8 cellular contexts compared by ENCODE assay signal in the genomic region with DNA sequence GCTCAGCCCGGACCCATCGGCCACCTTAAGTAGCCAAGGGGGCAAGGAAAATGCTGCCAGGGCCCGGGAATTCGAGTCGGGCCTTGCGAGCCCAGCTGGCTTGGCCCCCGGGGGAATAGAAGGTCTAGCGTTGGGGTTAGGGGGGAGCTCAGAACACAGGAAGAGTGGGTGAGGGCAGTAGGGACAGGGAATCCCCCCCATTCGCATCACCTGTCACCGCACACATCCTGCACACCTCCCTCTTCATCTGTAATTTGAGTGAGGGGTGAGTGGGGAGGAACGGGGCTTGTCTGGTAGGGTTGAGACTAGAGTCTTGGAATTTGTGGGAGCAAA. TPM values are rescaled to one million over a fixed set of nuclear protein-coding genes. Genes with fewer than 3 reads are reported as not detected.
DNase-seq lines count a peak whose midpoint lies in the region; ATAC-seq and TF ChIP-seq lines count a peak whose summit lies in the region.

No MANE protein-coding gene starts in this region.

- no peak for TF ChIP-seq CTCF in DOHH2 (IDR thresholded peaks at IDR 0.05; ENCODE audit: low read depth, low read length, poor library complexity, severe bottlenecking)

- H3K4me3 ChIP-seq in DOHH2 (ENCODE audit: low read length): peak overlapping the region; percentile 71
- peak overlapping the region; percentile 31 for H3K4me3 ChIP-seq in Jurkat, Clone E6-1 (ENCODE audit: low read length)
- peak overlapping the region; percentile 70 for H3K4me3 ChIP-seq in ectodermal cell (ENCODE audit: insufficient read depth, low read depth, low read length)
- H3K4me3 ChIP-seq in neuron (ENCODE audit: low read length): peak overlapping the region; percentile 73

- no peaks in the 10 kb centered on the region for H3K79me2 ChIP-seq in DOHH2 (ENCODE audit: control insufficient read depth, low read length)

- H3K27me3 ChIP-seq in DOHH2 (ENCODE audit: control insufficient read depth, low read length): peaks cover 55% of the 10 kb centered on the region
- H3K27me3 ChIP-seq in ectodermal cell (ENCODE audit: control insufficient read depth, insufficient read depth, low read length, poor library complexity, severe bottlenecking): peaks cover 41% of the 10 kb centered on the region
- no peaks in the 10 kb centered on the region for H3K27me3 ChIP-seq in neuron (ENCODE audit: insufficient read depth, low read length)

- H3K27ac ChIP-seq in DOHH2 (ENCODE audit: low read depth, low read length) (no peak overlapping the region), ectodermal cell (ENCODE audit: insufficient read depth, low read depth, low read length, poor library complexity, severe bottlenecking) (no peak overlapping the region)

- peak overlapping the region; percentile 88 for H2AFZ ChIP-seq in neuron (ENCODE audit: low read depth, low read length)

- no peaks in the 10 kb centered on the region for H3K9me3 ChIP-seq in DOHH2 (ENCODE audit: control insufficient read depth, insufficient read depth, low read length)
- H3K9me3 ChIP-seq in ectodermal cell (ENCODE audit: control insufficient read depth, low read length): no peaks in the 10 kb centered on the region
- H3K9me3 ChIP-seq in neuron (ENCODE audit: low read length): no peaks in the 10 kb centered on the region

- H3K4me1 ChIP-seq in DOHH2 (ENCODE audit: control insufficient read depth, low read length): peaks cover 16% of the 10 kb centered on the region
- peaks cover 26% of the 10 kb centered on the region for H3K4me1 ChIP-seq in ectodermal cell (ENCODE audit: control insufficient read depth, insufficient read depth, low read length)
- H3K4me1 ChIP-seq in neuron (ENCODE audit: insufficient read depth, low read length): peaks cover 55% of the 10 kb centered on the region

- no peak for DNase-seq in Jurkat, Clone E6-1 (ENCODE audit: low read depth, low spot score)
- no peak for DNase-seq in NCI-H2029 treated with DMSO at 0.1 percent for 48 hours (lab: John Stamatoyannopoulos, UW)

- WGBS in ectodermal cell, 2 experiments: 0 to 2% methylated on average over 9 of the region's 11 CpGs

- no peaks in the 10 kb centered on the region for H3K9me2 ChIP-seq in DOHH2 (replicated peaks; ENCODE audit: control insufficient read depth, low read length)

- H3K36me3 ChIP-seq in DOHH2 (ENCODE audit: control insufficient read depth, low read length): no peaks in the 10 kb centered on the region
- H3K36me3 ChIP-seq in ectodermal cell (ENCODE audit: control insufficient read depth, insufficient read depth, low read length): no peaks in the 10 kb centered on the region
- no peaks in the 10 kb centered on the region for H3K36me3 ChIP-seq in neuron (ENCODE audit: insufficient read depth, low read length)

- no peaks in the 10 kb centered on the region for H4K20me1 ChIP-seq in DOHH2 (ENCODE audit: control insufficient read depth, insufficient read depth, low read depth, low read length)

- 0 out of 2 replicates have a peak, but pooled peaks cover 2% of the 10 kb centered on the region for H3F3A ChIP-seq in DOHH2 (ENCODE audit: control insufficient read depth, insufficient read depth)

- ATAC-seq in HG02623 (IDR thresholded peaks at IDR 0.05; ENCODE audit: unreplicated experiment): no peak
- ATAC-seq in HG02970 (IDR thresholded peaks at IDR 0.05; ENCODE audit: low FRiP score, unreplicated experiment): no peak
- ATAC-seq in HG03108 (IDR thresholded peaks at IDR 0.05; ENCODE audit: unreplicated experiment): no peak

- H3K4me2 ChIP-seq in DOHH2 (ENCODE audit: low read length): peak overlapping the region; percentile 73

RNA-seq across cellular contexts. Expression of a gene that starts 0.4 kb away (rescaled TPM):
- polyA plus RNA-seq in Jurkat, Clone E6-1 (2012; ENCODE audit: insufficient read depth, insufficient read length): not detected
- polyA plus RNA-seq in ectodermal cell (2013, experiment 1 of 4): 5.3 TPM
- 5.6 TPM for polyA plus RNA-seq in ectodermal cell (2013, experiment 2 of 4)
- 6.8 TPM for polyA plus RNA-seq in ectodermal cell (2013, experiment 3 of 4)
- 7.4 TPM for polyA plus RNA-seq in ectodermal cell (2013, experiment 4 of 4)
